In the genomic region with DNA sequence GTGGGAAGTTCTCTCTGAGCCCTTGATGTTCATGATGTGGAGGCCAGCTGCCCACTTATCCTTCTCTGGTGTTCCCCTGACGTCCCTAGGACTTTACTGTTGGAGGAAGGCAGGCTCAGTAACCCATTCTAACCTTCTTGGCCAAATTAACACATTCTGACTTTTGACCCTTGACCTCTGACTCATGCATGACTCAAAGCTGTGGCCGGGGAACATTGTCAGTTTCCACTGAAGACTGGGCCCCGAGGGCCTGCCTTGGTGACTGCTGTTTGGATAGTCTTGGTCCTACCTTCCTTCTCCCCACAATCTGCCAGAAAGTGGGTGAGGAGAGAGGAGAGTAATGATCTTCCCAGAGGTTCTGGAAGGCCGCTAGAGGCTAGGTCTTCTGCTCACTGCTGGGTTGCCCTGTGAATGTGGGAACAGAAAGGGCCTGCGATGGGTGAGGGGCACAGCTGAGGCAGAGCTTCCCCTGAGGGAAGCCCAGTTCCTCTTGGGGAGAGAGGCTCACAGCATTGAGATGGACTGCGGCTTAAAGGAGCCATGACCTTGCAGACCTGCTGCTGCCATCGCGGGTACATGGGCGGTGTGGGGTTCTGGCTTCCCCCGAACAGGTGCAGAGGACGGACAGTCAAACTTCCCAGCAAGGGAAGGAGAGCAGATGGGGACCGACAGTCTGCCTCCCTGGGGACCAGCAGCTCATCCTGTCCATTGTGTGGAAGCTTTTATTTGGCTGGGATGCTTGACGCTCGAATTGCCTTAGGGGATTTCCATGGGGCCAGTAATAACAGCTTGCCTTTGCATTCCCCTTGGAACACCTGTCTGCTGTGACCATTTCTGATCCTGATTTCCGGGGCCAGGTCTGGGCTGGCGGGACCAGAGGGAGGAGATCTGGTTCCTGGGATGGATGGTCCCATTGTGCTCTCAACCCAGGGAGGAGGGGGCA, we compare ENCODE assay signal across 1 cellular context.
TF ChIP-seq lines count a peak whose summit lies in the region.

No MANE protein-coding gene starts in this region.

TF ChIP-seq in K562, 482 proteins besides CTCF, POLR2A, EP300 and RAD21 (continued from another document and continues in another):
- TF ChIP-seq, protein P1, sequence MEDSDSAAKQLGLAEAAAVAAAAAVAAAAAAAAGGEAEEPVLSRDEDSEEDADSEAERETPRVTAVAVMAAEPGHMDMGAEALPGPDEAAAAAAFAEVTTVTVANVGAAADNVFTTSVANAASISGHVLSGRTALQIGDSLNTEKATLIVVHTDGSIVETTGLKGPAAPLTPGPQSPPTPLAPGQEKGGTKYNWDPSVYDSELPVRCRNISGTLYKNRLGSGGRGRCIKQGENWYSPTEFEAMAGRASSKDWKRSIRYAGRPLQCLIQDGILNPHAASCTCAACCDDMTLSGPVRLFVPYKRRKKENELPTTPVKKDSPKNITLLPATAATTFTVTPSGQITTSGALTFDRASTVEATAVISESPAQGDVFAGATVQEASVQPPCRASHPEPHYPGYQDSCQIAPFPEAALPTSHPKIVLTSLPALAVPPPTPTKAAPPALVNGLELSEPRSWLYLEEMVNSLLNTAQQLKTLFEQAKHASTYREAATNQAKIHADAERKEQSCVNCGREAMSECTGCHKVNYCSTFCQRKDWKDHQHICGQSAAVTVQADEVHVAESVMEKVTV (CRISPR knock-in tag; IDR thresholded peaks at IDR 0.05): no peak
- TF ChIP-seq KAT8 (IDR thresholded peaks at IDR 0.05; ENCODE audit: low read depth) (no peak), COPS2 (conservative IDR thresholded peaks at IDR 0.05) (no peak), ZNF668 (CRISPR knock-in tag; IDR thresholded peaks at IDR 0.05) (no peak), CBX3 (IDR thresholded peaks at IDR 0.05; ENCODE audit: borderline replicate concordance in 1 of 2, low read length in 2 of 2) (peak in 1 of 2 experiments; percentile 55; a peak in 1 of 3 replicates), HNRNPK (IDR thresholded peaks at IDR 0.05; ENCODE audit: low read depth, low read length, poor library complexity, severe bottlenecking) (no peak), ZNF124 (CRISPR knock-in tag; IDR thresholded peaks at IDR 0.05) (no peak), EGR1 (conservative IDR thresholded peaks at IDR 0.05) (no peak; the same call in 1 of the 2 replicates), IFI16 (CRISPR knock-in tag; IDR thresholded peaks at IDR 0.05) (no peak), RB1 (IDR thresholded peaks at IDR 0.05; ENCODE audit: low read depth) (no peak), CLOCK (CRISPR knock-in tag; IDR thresholded peaks at IDR 0.05; ENCODE audit: borderline replicate concordance) (no peak), NR3C1 (CRISPR knock-in tag; IDR thresholded peaks at IDR 0.05) (no peak), YY1 (IDR thresholded peaks at IDR 0.05; ENCODE audit: borderline replicate concordance in 1 of 3, control insufficient read depth in 1 of 3, extremely low read depth in 1 of 3, insufficient read depth in 3 of 3, insufficient read length in 1 of 3, insufficient replicate concordance in 2 of 3, low read depth in 1 of 3, low read length in 2 of 3) (no peak), ETV5 (CRISPR knock-in tag; IDR thresholded peaks at IDR 0.05; ENCODE audit: low read depth) (0 out of 2 replicates have a peak, but pooled peaks have one; percentile 44), TAF9B (IDR thresholded peaks at IDR 0.05; ENCODE audit: partially characterized antibody) (no peak), TCF7L2 (IDR thresholded peaks at IDR 0.05; ENCODE audit: low read depth, low read length) (no peak), GTF3C2 (IDR thresholded peaks at IDR 0.05; ENCODE audit: borderline replicate concordance, extremely low read depth, insufficient read length) (no peak), NRF1 (conservative IDR thresholded peaks at IDR 0.05 in 1 of 2, IDR thresholded peaks at IDR 0.05 in 1 of 2) (no peak), CC2D1A (IDR thresholded peaks at IDR 0.05) (no peak), EHMT2 (IDR thresholded peaks at IDR 0.05) (0 out of 2 replicates have a peak, but pooled peaks have one; percentile 31), NONO (IDR thresholded peaks at IDR 0.05; ENCODE audit: low read depth in 2 of 2, low read length in 1 of 2) (no peak), ZNF785 (CRISPR knock-in tag; IDR thresholded peaks at IDR 0.05) (no peak), ETS1 (conservative IDR thresholded peaks at IDR 0.05; ENCODE audit: control insufficient read depth, low read depth, low read length) (no peak), HNRNPLL (IDR thresholded peaks at IDR 0.05; ENCODE audit: low read depth, low read length, poor library complexity, severe bottlenecking) (no peak), ZEB2 (IDR thresholded peaks at IDR 0.05) (no peak), FOXP1 (CRISPR knock-in tag; IDR thresholded peaks at IDR 0.05) (0 out of 2 replicates have a peak, but pooled peaks have one; percentile 23), ATF2 (CRISPR knock-in tag; IDR thresholded peaks at IDR 0.05) (no peak), SMC3 (conservative IDR thresholded peaks at IDR 0.05; ENCODE audit: insufficient read depth, low read depth, low read length) (0 out of 2 replicates have a peak, but pooled peaks have one; percentile 2), SNRNP70 (optimal IDR thresholded peaks at IDR 0.05; ENCODE audit: low read depth, low read length) (no peak), NR2F6 (CRISPR knock-in tag; IDR thresholded peaks at IDR 0.05) (no peak), ZNF253 (CRISPR knock-in tag; conservative IDR thresholded peaks at IDR 0.05) (no peak), ARHGAP35 (IDR thresholded peaks at IDR 0.05; ENCODE audit: partially characterized antibody) (no peak), DMBX1 (CRISPR knock-in tag; IDR thresholded peaks at IDR 0.05; ENCODE audit: borderline replicate concordance) (peak; percentile 92; the same call in 1 of the 2 replicates), MTA2 (IDR thresholded peaks at IDR 0.05; ENCODE audit: low read depth) (peak; percentile 65), ARNT (IDR thresholded peaks at IDR 0.05) (no peak), CCNT2 (IDR thresholded peaks at IDR 0.05; ENCODE audit: borderline replicate concordance, extremely low read depth, insufficient read length, low read depth, low read length) (no peak), MIER1 (IDR thresholded peaks at IDR 0.05; ENCODE audit: low read depth) (no peak), HSF4 (CRISPR knock-in tag; IDR thresholded peaks at IDR 0.05; ENCODE audit: borderline replicate concordance) (no peak), HDAC8 (tag; IDR thresholded peaks at IDR 0.05) (no peak), ZNF699 (CRISPR knock-in tag; IDR thresholded peaks at IDR 0.05; ENCODE audit: insufficient replicate concordance) (no peak), ZNF77 (CRISPR knock-in tag; IDR thresholded peaks at IDR 0.05) (no peak), ATF1 (CRISPR knock-in tag; IDR thresholded peaks at IDR 0.05) (no peak), ATF1 (tag; IDR thresholded peaks at IDR 0.05) (peak; percentile 71), ZNF146 (CRISPR knock-in tag; IDR thresholded peaks at IDR 0.05; ENCODE audit: unreplicated experiment) (no peak), RAD51 (IDR thresholded peaks at IDR 0.05; ENCODE audit: borderline replicate concordance, low read depth) (no peak)
- TF ChIP-seq, protein P2, sequence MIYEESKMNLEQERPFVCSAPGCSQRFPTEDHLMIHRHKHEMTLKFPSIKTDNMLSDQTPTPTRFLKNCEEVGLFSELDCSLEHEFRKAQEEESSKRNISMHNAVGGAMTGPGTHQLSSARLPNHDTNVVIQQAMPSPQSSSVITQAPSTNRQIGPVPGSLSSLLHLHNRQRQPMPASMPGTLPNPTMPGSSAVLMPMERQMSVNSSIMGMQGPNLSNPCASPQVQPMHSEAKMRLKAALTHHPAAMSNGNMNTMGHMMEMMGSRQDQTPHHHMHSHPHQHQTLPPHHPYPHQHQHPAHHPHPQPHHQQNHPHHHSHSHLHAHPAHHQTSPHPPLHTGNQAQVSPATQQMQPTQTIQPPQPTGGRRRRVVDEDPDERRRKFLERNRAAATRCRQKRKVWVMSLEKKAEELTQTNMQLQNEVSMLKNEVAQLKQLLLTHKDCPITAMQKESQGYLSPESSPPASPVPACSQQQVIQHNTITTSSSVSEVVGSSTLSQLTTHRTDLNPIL (CRISPR knock-in tag; IDR thresholded peaks at IDR 0.05): no peak
- TF ChIP-seq, protein P3, sequence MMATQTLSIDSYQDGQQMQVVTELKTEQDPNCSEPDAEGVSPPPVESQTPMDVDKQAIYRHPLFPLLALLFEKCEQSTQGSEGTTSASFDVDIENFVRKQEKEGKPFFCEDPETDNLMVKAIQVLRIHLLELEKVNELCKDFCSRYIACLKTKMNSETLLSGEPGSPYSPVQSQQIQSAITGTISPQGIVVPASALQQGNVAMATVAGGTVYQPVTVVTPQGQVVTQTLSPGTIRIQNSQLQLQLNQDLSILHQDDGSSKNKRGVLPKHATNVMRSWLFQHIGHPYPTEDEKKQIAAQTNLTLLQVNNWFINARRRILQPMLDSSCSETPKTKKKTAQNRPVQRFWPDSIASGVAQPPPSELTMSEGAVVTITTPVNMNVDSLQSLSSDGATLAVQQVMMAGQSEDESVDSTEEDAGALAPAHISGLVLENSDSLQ (IDR thresholded peaks at IDR 0.05): no peak
- TF ChIP-seq, protein P4, sequence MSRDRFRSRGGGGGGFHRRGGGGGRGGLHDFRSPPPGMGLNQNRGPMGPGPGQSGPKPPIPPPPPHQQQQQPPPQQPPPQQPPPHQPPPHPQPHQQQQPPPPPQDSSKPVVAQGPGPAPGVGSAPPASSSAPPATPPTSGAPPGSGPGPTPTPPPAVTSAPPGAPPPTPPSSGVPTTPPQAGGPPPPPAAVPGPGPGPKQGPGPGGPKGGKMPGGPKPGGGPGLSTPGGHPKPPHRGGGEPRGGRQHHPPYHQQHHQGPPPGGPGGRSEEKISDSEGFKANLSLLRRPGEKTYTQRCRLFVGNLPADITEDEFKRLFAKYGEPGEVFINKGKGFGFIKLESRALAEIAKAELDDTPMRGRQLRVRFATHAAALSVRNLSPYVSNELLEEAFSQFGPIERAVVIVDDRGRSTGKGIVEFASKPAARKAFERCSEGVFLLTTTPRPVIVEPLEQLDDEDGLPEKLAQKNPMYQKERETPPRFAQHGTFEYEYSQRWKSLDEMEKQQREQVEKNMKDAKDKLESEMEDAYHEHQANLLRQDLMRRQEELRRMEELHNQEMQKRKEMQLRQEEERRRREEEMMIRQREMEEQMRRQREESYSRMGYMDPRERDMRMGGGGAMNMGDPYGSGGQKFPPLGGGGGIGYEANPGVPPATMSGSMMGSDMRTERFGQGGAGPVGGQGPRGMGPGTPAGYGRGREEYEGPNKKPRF (IDR thresholded peaks at IDR 0.05; ENCODE audit: low read depth, low read length): no peak
